ENCODE assay signal across 8 cellular contexts in genomic region chr6:158002951-158003853, GRCh38. TPM values are rescaled to one million over a fixed set of nuclear protein-coding genes. Genes with fewer than 3 reads are reported as not detected.
A peak's percentile ranks its signal among the peaks of the same experiment; 100 is the strongest.
DNase-seq lines count a peak whose midpoint lies in the region; ATAC-seq and TF ChIP-seq lines count a peak whose summit lies in the region.

No MANE protein-coding gene starts in this region.

- peak; percentile 52 for DNase-seq in HCEC 1CT
- DNase-seq in activated T-cell treated with anti-CD3 and anti-CD28 coated beads, Interleukin-2, amount 50 U/mL, for 48 hours = peak; percentile 72
- DNase-seq in foreskin melanocyte = peak; percentile 63
- no peak for DNase-seq in progenitor cell of endocrine pancreas (ENCODE audit: low spot score, unreplicated experiment)
- DNase-seq in MM.1S = no peak
- no peak for DNase-seq in SW 1271 (lab: John Stamatoyannopoulos, UW)

- H3K4me1 ChIP-seq in MM.1S (ENCODE audit: low read length) = no peaks in the 10 kb centered on the region

- H3K79me2 ChIP-seq in MM.1S (ENCODE audit: low read length) = peaks cover 9% of the 10 kb centered on the region

- no peak overlapping the region for H3K4me2 ChIP-seq in MM.1S (ENCODE audit: low read depth, low read length)

- peaks cover 7% of the 10 kb centered on the region for H3K36me3 Mint-ChIP-seq in progenitor cell of endocrine pancreas (ENCODE audit: insufficient read depth)

- no peak overlapping the region for H3K9ac ChIP-seq in MM.1S (ENCODE audit: low read length)

- no peaks in the 10 kb centered on the region for H3F3A ChIP-seq in MM.1S (ENCODE audit: insufficient read depth, low read length)

- H3K9me3 Mint-ChIP-seq in progenitor cell of endocrine pancreas (ENCODE audit: low read depth) = peaks cover 6% of the 10 kb centered on the region

- H4K20me1 ChIP-seq in MM.1S (ENCODE audit: insufficient read depth, low read length) = no peaks in the 10 kb centered on the region

- H3K27ac ChIP-seq in MM.1S (ENCODE audit: low read length) = no peak overlapping the region

- H3K9me2 ChIP-seq in MM.1S (replicated peaks; ENCODE audit: insufficient read depth, low read length) = no peaks in the 10 kb centered on the region

- no peaks in the 10 kb centered on the region for H3K27me3 Mint-ChIP-seq in progenitor cell of endocrine pancreas

- peaks cover 37% of the 10 kb centered on the region for H3K4me1 Mint-ChIP-seq in progenitor cell of endocrine pancreas (ENCODE audit: low read depth)

- no peak overlapping the region for H3K4me3 ChIP-seq in MM.1S (ENCODE audit: low read length)

- no peaks in the 10 kb centered on the region for H3K9me3 ChIP-seq in MM.1S (replicated peaks; ENCODE audit: insufficient read depth, low read length)

- ATAC-seq in GM21737 (IDR thresholded peaks at IDR 0.05; ENCODE audit: unreplicated experiment) = no peak
- ATAC-seq in GM21526 (IDR thresholded peaks at IDR 0.05; ENCODE audit: low FRiP score, unreplicated experiment) = no peak

- TF ChIP-seq CTCF in progenitor cell of endocrine pancreas (IDR thresholded peaks at IDR 0.05; ENCODE audit: unreplicated experiment) (no peak), MM.1S (IDR thresholded peaks at IDR 0.05; ENCODE audit: low read length) (no peak)

- H3K27me3 ChIP-seq in MM.1S (replicated peaks; ENCODE audit: insufficient read depth, low read length) = no peaks in the 10 kb centered on the region

- no peaks in the 10 kb centered on the region for H3K36me3 ChIP-seq in MM.1S (replicated peaks; ENCODE audit: insufficient read depth, low read length)

- no peak overlapping the region for H3K4me3 Mint-ChIP-seq in progenitor cell of endocrine pancreas (ENCODE audit: low read depth)

- no peak overlapping the region for H2AFZ ChIP-seq in MM.1S (ENCODE audit: low read length)

- peak overlapping the region; percentile 74 for H3K27ac Mint-ChIP-seq in progenitor cell of endocrine pancreas

RNA-seq across cellular contexts. Expression of gene SYNJ2, which starts 21.5 kb away (rescaled TPM):
- total RNA-seq in progenitor cell of endocrine pancreas = 18.9 and 22.2 TPM in 2 replicates

Comparison
In these comparisons a context has a peak if more than half of its experiments do, and no peak if none do; other contexts are left out.
1. DNase-seq: peak in HCEC 1CT (single experiment), activated T-cell treated with anti-CD3 and anti-CD28 coated beads, Interleukin-2, amount 50 U/mL, for 48 hours (2 of 2) and foreskin melanocyte (single experiment); none in progenitor cell of endocrine pancreas (single experiment), MM.1S (single experiment) and SW 1271 (0 of 2).